Comparison of ENCODE assay signal across 9 cellular contexts in genomic region chr1:221097479-221098281, GRCh38.
DNase-seq lines count a peak whose midpoint lies in the region; ATAC-seq and TF ChIP-seq lines count a peak whose summit lies in the region.
"Had no signal": no experiment of that assay in that cellular context is flagged by ENCODE, and none has a peak within 500 bp of the region (broad histone marks: within the 10 kb centered on the region; RNA-seq: fewer than 3 reads in every experiment).

No MANE protein-coding gene starts in this region.

- H3K4me3 ChIP-seq in IMR-90 (ENCODE audit: insufficient read depth, low read depth, low read length) (no peak overlapping the region), adrenal gland (no peak overlapping the region), upper lobe of left lung (no peak overlapping the region)
- H3K4me3 ChIP-seq: HAP-1 had no signal

- H3K4me2 ChIP-seq in IMR-90 (ENCODE audit: low read depth, low read length), result no peak overlapping the region
- H3K4me2 ChIP-seq: KMS-11 had no signal

- intact Hi-C loops in IMR-90 (cut with micrococcal nuclease) (loop anchor here (2.0 kb wide), 2 partner anchors 215 to 339 kb away; no protein-coding TSS in a partner anchor), adrenal gland (cut with DNase I) (no loop called here)

- POLR2A ChIA-PET in IMR-90 (lab: Charles Lee; ENCODE audit: unreplicated experiment), result interaction anchor here (0.6 kb wide), 1 partner anchor 121 kb away, joined by 3 read pairs; no protein-coding TSS in a partner anchor

- H3K23ac ChIP-seq in IMR-90 (ENCODE audit: low read depth, low read length), result no peak overlapping the region

- peak; percentile 25 to 83 (median 66) for TF ChIP-seq EP300 in upper lobe of left lung (IDR thresholded peaks at IDR 0.05)

- no peak for TF ChIP-seq CTCF in IMR-90 (conservative IDR thresholded peaks at IDR 0.05; ENCODE audit: low read depth, low read length)
- TF ChIP-seq CTCF in adrenal gland (IDR thresholded peaks at IDR 0.05), result no peak
- TF ChIP-seq CTCF in upper lobe of left lung (IDR thresholded peaks at IDR 0.05), result peak in 1 of 6 experiments; percentile 6

- dilution Hi-C loops in IMR-90 (cut with HindIII; ENCODE audit: low sequenced_read_pairs, unreplicated experiment), result no loop called here

- TF ChIP-seq RAD21 in IMR-90 (IDR thresholded peaks at IDR 0.05; ENCODE audit: low read length), result no peak

- H3K79me1 ChIP-seq in IMR-90 (ENCODE audit: low read depth in 1 of 2, low read length in 2 of 2), result no peaks in the 10 kb centered on the region

- no peak overlapping the region for H3K9ac ChIP-seq in IMR-90 (ENCODE audit: low read depth, low read length)
- H3K9ac ChIP-seq: KMS-11 had no signal

- TF ChIP-seq POLR2A in IMR-90 (IDR thresholded peaks at IDR 0.05; ENCODE audit: low read depth, low read length), result no peak
- TF ChIP-seq POLR2A in adrenal gland (IDR thresholded peaks at IDR 0.05), result no peak
- peak in 1 of 4 donors; percentile 54 for TF ChIP-seq POLR2A in upper lobe of left lung (IDR thresholded peaks at IDR 0.05)

- peak overlapping the region; percentile 13; the same call in 1 of the 3 replicates for H2BK15ac ChIP-seq in IMR-90 (ENCODE audit: low read depth, low read length)

- H3K9me1 ChIP-seq in IMR-90 (ENCODE audit: insufficient read depth, low read length), result peaks cover 3% of the 10 kb centered on the region

- no peaks in the 10 kb centered on the region for H3K36me3 ChIP-seq in IMR-90 (ENCODE audit: control insufficient read depth, insufficient read depth, low read length)
- H3K36me3 ChIP-seq in adrenal gland (replicated peaks in 1 of 2), result no peaks in the 10 kb centered on the region
- H3K36me3 ChIP-seq in upper lobe of left lung, result no peaks in the 10 kb centered on the region
- H3K36me3 ChIP-seq: HAP-1 had no signal

- no TSS peak for BruUV-seq in IMR-90 (replicated peaks; lab: Mats Ljungman, UMichigan)

- 80% methylated on average over 1 of the region's 6 CpGs; no CpG with 5 or more reads in 1 of the 2 experiments for WGBS in IMR-90 (ENCODE audit: extremely low coverage in 2 of 2, insufficient read length in 1 of 2), 2 experiments
- 57 to 65% (median 60%) methylated on average over 5 to 6 of the region's 6 CpGs for WGBS in adrenal gland, 4 donors
- 60 to 72% methylated on average over 6 of the region's 6 CpGs for WGBS in upper lobe of left lung, 2 donors

- H4K20me1 ChIP-seq in IMR-90 (ENCODE audit: insufficient read depth, low read length), result no peaks in the 10 kb centered on the region

- H2AFZ ChIP-seq in IMR-90 (replicated peaks; ENCODE audit: low read length, poor library complexity), result no peak overlapping the region

- H3K27ac ChIP-seq in IMR-90 (ENCODE audit: insufficient read depth, low read length) (peak overlapping the region; percentile 3; the same call in 1 of the 2 replicates), adrenal gland (peak overlapping the region in 3 of 5 donors; percentile 7 to 83 (median 11)), upper lobe of left lung (peak overlapping the region; percentile 73 to 80 (median 78))
- H3K27ac ChIP-seq: KMS-11 had no signal

- peaks cover 17% of the 10 kb centered on the region for H3K4me1 ChIP-seq in IMR-90 (ENCODE audit: control insufficient read depth, insufficient read depth, low read length)
- H3K4me1 ChIP-seq in adrenal gland (replicated peaks in 1 of 2), result peaks cover 0 to 10% of the 10 kb centered on the region in 2 donors
- H3K4me1 ChIP-seq in upper lobe of left lung, result peaks cover 6 to 16% (median 14%) of the 10 kb centered on the region in 4 donors
- H3K4me1 ChIP-seq: HAP-1 had no signal

- peak overlapping the region; percentile 84 for H3K18ac ChIP-seq in IMR-90 (ENCODE audit: low read depth, low read length)

- no peak overlapping the region for H2AK9ac ChIP-seq in IMR-90 (replicated peaks; ENCODE audit: low read depth, low read length, poor library complexity)

- H4K91ac ChIP-seq in IMR-90 (ENCODE audit: insufficient read depth, low read depth, low read length), result 0 out of 2 replicates have a peak overlapping the region, but pooled peaks have one; percentile 45

- peak overlapping the region; percentile 58 for H2BK5ac ChIP-seq in IMR-90 (ENCODE audit: low read depth, low read length, poor library complexity, severe bottlenecking)

- DNase-seq in IMR-90, result peak; percentile 88
- DNase-seq in adrenal gland, result peak in 3 of 7 donors; percentile 23 to 37 (median 29)
- peak; percentile 66 for DNase-seq in kidney tubule cell (ENCODE audit: low spot score)
- no peak for DNase-seq in upper lobe of left lung
- DNase-seq in medulla oblongata (ENCODE audit: extremely low spot score), result no peak
- no peak for DNase-seq in NCI-H1048 (lab: John Stamatoyannopoulos, UW)
- DNase-seq in stimulated activated CD4-positive, alpha-beta T cell treated with anti-CD3 and anti-CD28 coated beads, Interleukin-2, amount 100 ng/mL, for 24 hours, result no peak

- H3K27me3 ChIP-seq in IMR-90 (ENCODE audit: control insufficient read depth, insufficient read depth, low read length) (no peaks in the 10 kb centered on the region), adrenal gland (no peaks in the 10 kb centered on the region), upper lobe of left lung (no peaks in the 10 kb centered on the region)

- in situ Hi-C loops in IMR-90 (cut with MboI; ENCODE audit: low sequenced_read_pairs), result loop anchor here (10.0 kb wide), 1 partner anchor 213 kb away; no protein-coding TSS in a partner anchor

- CTCF ChIA-PET in IMR-90 (lab: Yijun Ruan, JAX), result interaction anchor here (0.7 to 0.9 kb wide), 3 partner anchors 25 to 300 kb away, joined by 3 read pairs; no protein-coding TSS in a partner anchor

- peak overlapping the region; percentile 53; the same call in 1 of the 2 replicates for H4K5ac ChIP-seq in IMR-90 (ENCODE audit: low read depth, low read length)

- H3K4ac ChIP-seq in IMR-90 (ENCODE audit: low read depth, low read length), result peak overlapping the region; percentile 58

- peak overlapping the region; percentile 78; the same call in 1 of the 2 replicates for H2BK120ac ChIP-seq in IMR-90 (ENCODE audit: low read depth, low read length)

- H3K9me3 ChIP-seq in IMR-90 (ENCODE audit: control insufficient read depth, insufficient read depth, low read length), result peaks cover 6% of the 10 kb centered on the region; the same call in 1 of the 2 replicates
- no peaks in the 10 kb centered on the region for H3K9me3 ChIP-seq in adrenal gland (replicated peaks in 1 of 3)
- H3K9me3 ChIP-seq in upper lobe of left lung, result no peaks in the 10 kb centered on the region
- H3K9me3 ChIP-seq: HAP-1 had no signal

- H3K14ac ChIP-seq in IMR-90 (replicated peaks; ENCODE audit: low read depth, low read length), result no peak overlapping the region

- H3K56ac ChIP-seq in IMR-90 (ENCODE audit: extremely low read depth, insufficient read depth, low read length), result no peak overlapping the region

- H4K8ac ChIP-seq in IMR-90 (ENCODE audit: low read depth in 2 of 2, low read length in 2 of 2), result no peak overlapping the region; a peak in 1 of 4 replicates

- 0 out of 2 replicates have a peak overlapping the region, but pooled peaks have one; percentile 44 for H2AK5ac ChIP-seq in IMR-90 (ENCODE audit: low read depth, low read length)

- ATAC-seq in IMR-90 (ENCODE audit: low read depth) (peak; percentile 72), upper lobe of left lung (ENCODE audit: low FRiP score in 2 of 2) (peak; percentile 60 to 61)

- H2BK20ac ChIP-seq in IMR-90 (ENCODE audit: low read depth, low read length), result peak overlapping the region; percentile 66; the same call in 1 of the 2 replicates

TF ChIP-seq in IMR-90, 13 proteins besides CTCF, POLR2A, EP300 and RAD21:
- peak; percentile 81 for TF ChIP-seq NFE2L2 (IDR thresholded peaks at IDR 0.05; ENCODE audit: low read depth, low read length)
- no peak for TF ChIP-seq RFX5 (IDR thresholded peaks at IDR 0.05; ENCODE audit: low read depth, low read length)
- peak; percentile 34; the same call in 1 of the 2 replicates for TF ChIP-seq BHLHE40 (IDR thresholded peaks at IDR 0.05; ENCODE audit: low read depth, low read length)
- TF ChIP-seq RCOR1 (IDR thresholded peaks at IDR 0.05; ENCODE audit: insufficient replicate concordance, low read length), result peak; percentile 10
- no peak for TF ChIP-seq SMC3 (IDR thresholded peaks at IDR 0.05; ENCODE audit: low read depth, low read length)
- peak; percentile 100 for TF ChIP-seq CEBPB (IDR thresholded peaks at IDR 0.05; ENCODE audit: low read depth, low read length)
- peak; percentile 59; the same call in 1 of the 2 replicates for TF ChIP-seq FOS (IDR thresholded peaks at IDR 0.05; ENCODE audit: low read depth, low read length)
- 0 out of 2 replicates have a peak, but pooled peaks have one; percentile 27 for TF ChIP-seq MAFK (IDR thresholded peaks at IDR 0.05; ENCODE audit: low read depth, low read length)
- TF ChIP-seq MXI1 (IDR thresholded peaks at IDR 0.05; ENCODE audit: borderline replicate concordance, low read depth, low read length), result no peak
- peak; percentile 37; the same call in 1 of the 2 replicates for TF ChIP-seq MAZ (IDR thresholded peaks at IDR 0.05; ENCODE audit: borderline replicate concordance, low read depth, low read length)

Comparison
In these comparisons a context has a peak if more than half of its experiments do, and no peak if none do; other contexts are left out.
1. DNase-seq: peak in IMR-90 (single experiment) and kidney tubule cell (single experiment); none in upper lobe of left lung (0 of 2), medulla oblongata (single experiment), NCI-H1048 (single experiment) and stimulated activated CD4-positive, alpha-beta T cell treated with anti-CD3 and anti-CD28 coated beads, Interleukin-2, amount 100 ng/mL, for 24 hours (0 of 2).
2. H3K27ac ChIP-seq: peak in every context shown above with its lines; median percentile 78 in upper lobe of left lung; 11 in adrenal gland; 3 in IMR-90.